21 cellular contexts compared by ENCODE assay signal in the genomic region with DNA sequence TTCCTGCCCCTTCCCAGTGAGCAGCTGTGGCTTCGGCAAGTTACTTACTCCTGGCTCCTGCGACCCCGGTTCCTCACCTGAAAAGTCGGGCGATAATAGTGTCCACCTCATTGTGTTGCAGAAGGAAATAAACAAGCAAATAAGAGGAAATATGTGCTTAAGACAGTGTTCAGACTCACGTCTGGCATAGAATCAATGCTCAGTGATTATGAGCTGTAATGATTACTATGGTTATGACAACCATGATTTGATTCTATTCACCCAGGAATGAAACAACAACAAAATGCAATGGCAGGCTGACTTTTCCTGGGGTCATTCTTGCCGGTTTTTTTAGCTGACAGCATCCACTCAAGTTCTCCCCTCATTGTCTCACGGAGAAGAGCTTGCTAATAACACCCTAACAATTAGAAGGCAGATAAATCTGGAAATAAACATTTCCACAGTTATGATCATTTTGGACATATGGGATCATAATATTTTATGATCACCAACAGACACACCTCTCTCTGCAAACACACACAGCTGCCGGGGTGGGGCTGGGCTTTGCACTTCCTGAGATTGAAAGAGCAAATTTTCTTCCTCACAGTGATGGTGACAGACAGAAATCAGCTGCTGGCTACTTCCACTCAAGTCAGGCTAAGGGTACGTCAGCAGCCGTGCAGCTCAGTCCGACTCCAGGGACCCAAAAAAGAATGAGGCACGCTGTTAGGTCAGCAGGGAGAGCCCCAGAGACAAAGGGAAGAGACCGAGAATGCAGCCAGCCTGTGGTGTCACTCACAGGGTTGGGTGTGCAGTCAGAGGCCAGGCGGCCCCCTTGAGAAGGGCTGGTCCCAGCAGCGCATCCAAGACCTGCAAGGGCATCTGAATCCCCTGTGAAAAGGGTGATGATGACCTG.
DNase-seq lines count a peak whose midpoint lies in the region; ATAC-seq and TF ChIP-seq lines count a peak whose summit lies in the region.
"Had no signal": no experiment of that assay in that cellular context is flagged by ENCODE, and none has a peak within 500 bp of the region (broad histone marks: within the 10 kb centered on the region; RNA-seq: fewer than 3 reads in every experiment).

No MANE protein-coding gene starts in this region.

- peak overlapping the region in 1 of 4 donors; percentile 27 for H3K27ac ChIP-seq in Peyer's patch
- H3K27ac ChIP-seq in mucosa of rectum (ENCODE audit: low read depth in 2 of 2, low read length in 2 of 2) = peak overlapping the region; percentile 18 to 33
- H3K27ac ChIP-seq: epithelial cell of prostate, SJCRH30, thoracic aorta had no signal

- H3K36me3 ChIP-seq in Peyer's patch (no peaks in the 10 kb centered on the region), mucosa of rectum (ENCODE audit: control insufficient read depth in 2 of 2, insufficient read depth in 2 of 2, low read length in 2 of 2) (no peaks in the 10 kb centered on the region)
- H3K36me3 ChIP-seq: HAP-1, SJCRH30, thoracic aorta had no signal

- H3K4me1 ChIP-seq in Peyer's patch (peaks cover 0 to 21% (median 0%) of the 10 kb centered on the region in 4 donors), mucosa of rectum (ENCODE audit: control insufficient read depth in 2 of 2, insufficient read depth in 2 of 2, low read length in 2 of 2) (peaks cover 24 to 34% of the 10 kb centered on the region in 2 donors)
- H3K4me1 ChIP-seq: HAP-1, SJCRH30 had no signal

- no peak overlapping the region for H3K9ac ChIP-seq in mucosa of rectum (ENCODE audit: low read depth in 1 of 2, low read length in 2 of 2)

- no peak for TF ChIP-seq CTCF in Peyer's patch (IDR thresholded peaks at IDR 0.05)

- H3K4me3 ChIP-seq in Peyer's patch = no peak overlapping the region
- H3K4me3 ChIP-seq in mucosa of rectum (ENCODE audit: low read length in 2 of 2) = peak overlapping the region; percentile 27 to 48
- H3K4me3 ChIP-seq: GM12878, HAP-1, SJCRH30, thoracic aorta had no signal

- H3K27me3 ChIP-seq in Peyer's patch (no peaks in the 10 kb centered on the region), mucosa of rectum (ENCODE audit: control insufficient read depth in 2 of 2, insufficient read depth in 2 of 2, low read length in 2 of 2) (peaks cover 0 to 2% of the 10 kb centered on the region in 2 donors)

- no peak for TF ChIP-seq POLR2A in Peyer's patch (IDR thresholded peaks at IDR 0.05)

- H3K9me3 ChIP-seq in Peyer's patch (no peaks in the 10 kb centered on the region), mucosa of rectum (ENCODE audit: control insufficient read depth in 2 of 2, low read length in 2 of 2) (peaks cover 0 to 2% of the 10 kb centered on the region in 2 donors)
- H3K9me3 ChIP-seq: HAP-1, SJCRH30, thoracic aorta had no signal

- ATAC-seq in GM18511 (IDR thresholded peaks at IDR 0.05; ENCODE audit: unreplicated experiment) = no peak
- ATAC-seq: activated CD8-positive, alpha-beta T cell treated with anti-CD3 and anti-CD28 coated beads, Interleukin-2, amount 10 ng/mL, durations not matched to agents 7 days and 5 days; activated naive CD4-positive, alpha-beta T cell treated with anti-CD3 and anti-CD28 coated beads, Interleukin-2, amount 50 U/mL, for 72 hours; CD8-positive, alpha-beta T cell; GM12878; naive thymus-derived CD8-positive, alpha-beta T cell had no signal

- DNase-seq in NCI-H1105 treated with DMSO at 0.1 percent for 48 hours (lab: John Stamatoyannopoulos, UW) (peak; percentile 53), NCI-H1105 (lab: John Stamatoyannopoulos, UW) (no peak), DMS153 treated with DMSO at 0.1 percent for 48 hours (lab: John Stamatoyannopoulos, UW; ENCODE audit: unreplicated experiment) (peak; percentile 60), Peyer's patch (peak in 2 of 3 donors; percentile 77 to 78), NCI-H1436 (lab: John Stamatoyannopoulos, UW) (no peak)
- DNase-seq in activated CD4-positive, alpha-beta T cell treated with anti-CD3 and anti-CD28 coated beads, Interleukin-2, amount 50 U/mL, for 48 hours = no peak
- DNase-seq: activated CD4-positive, alpha-beta T cell treated with anti-CD3 and anti-CD28 coated beads for 1 hour; activated CD8-positive, alpha-beta T cell treated with anti-CD3 and anti-CD28 coated beads, Interleukin-2, amount 10 ng/mL, durations not matched to agents 7 days and 5 days; anterior cingulate cortex; CD8-positive, alpha-beta T cell; effector CD4-positive, alpha-beta T cell; naive thymus-derived CD8-positive, alpha-beta T cell; NCI-H1436 treated with DMSO at 0.1 percent for 48 hours; SJCRH30 had no signal

Comparison
In these comparisons a context has a peak if more than half of its experiments do, and no peak if none do; other contexts are left out.
1. DNase-seq: peak in NCI-H1105 treated with DMSO at 0.1 percent for 48 hours (single experiment), DMS153 treated with DMSO at 0.1 percent for 48 hours (single experiment) and Peyer's patch (2 of 3); none in NCI-H1105 (single experiment), activated CD4-positive, alpha-beta T cell treated with anti-CD3 and anti-CD28 coated beads, Interleukin-2, amount 50 U/mL, for 48 hours (0 of 2) and NCI-H1436 (single experiment).
2. H3K4me3 ChIP-seq: peak in mucosa of rectum (2 of 2); none in Peyer's patch (0 of 4).